In genomic region chr1:62800825-62801306, GRCh38 we compare ENCODE assay signal across 8 cellular contexts. TPM values are rescaled to one million over a fixed set of nuclear protein-coding genes. Genes with fewer than 3 reads are reported as not detected.
DNase-seq lines count a peak whose midpoint lies in the region; ATAC-seq and TF ChIP-seq lines count a peak whose summit lies in the region.

No MANE protein-coding gene starts in this region.

- 0 out of 2 replicates have a peak, but pooled peaks cover 5% of the 10 kb centered on the region for H3K79me2 ChIP-seq in MM.1S (ENCODE audit: low read length)

- no peak overlapping the region for H2AFZ ChIP-seq in MM.1S (ENCODE audit: low read length)

- H3K4me3 ChIP-seq in MM.1S (ENCODE audit: low read length) (peak overlapping the region; percentile 49), lower leg skin (ENCODE audit: low read depth, poor library complexity, severe bottlenecking) (no peak overlapping the region)

- peak overlapping the region; percentile 74 for H3K27ac ChIP-seq in MM.1S (ENCODE audit: low read length)

- H3K27me3 ChIP-seq in MM.1S (replicated peaks; ENCODE audit: insufficient read depth, low read length), result no peaks in the 10 kb centered on the region

- peak; percentile 86 for DNase-seq in MM.1S
- DNase-seq in left ventricle myocardium superior, result no peak
- no peak for DNase-seq in lower leg skin (ENCODE audit: low spot score in 2 of 2)
- DNase-seq in stimulated activated CD4-positive, alpha-beta T cell treated with anti-CD3 and anti-CD28 coated beads, Interleukin-12 subunit alpha, Interleukin-12 subunit beta, amount 100 ng/mL, for 4 hours, result no peak
- DNase-seq in ecto neural progenitor cell (ENCODE audit: low spot score), result no peak
- no peak for DNase-seq in chondrocyte (ENCODE audit: low spot score)

- TF ChIP-seq CTCF in MM.1S (IDR thresholded peaks at IDR 0.05; ENCODE audit: low read length), result no peak
- no peak for TF ChIP-seq CTCF in lower leg skin (IDR thresholded peaks at IDR 0.05)
- TF ChIP-seq CTCF in chondrocyte (IDR thresholded peaks at IDR 0.05), result no peak

- no peaks in the 10 kb centered on the region for H3K9me2 ChIP-seq in MM.1S (replicated peaks; ENCODE audit: insufficient read depth, low read length)

- no peaks in the 10 kb centered on the region for H3K36me3 ChIP-seq in MM.1S (replicated peaks; ENCODE audit: insufficient read depth, low read length)

- H3K4me2 ChIP-seq in MM.1S (ENCODE audit: low read depth, low read length), result peak overlapping the region; percentile 95

- H3K27ac Mint-ChIP-seq in chondrocyte (ENCODE audit: unreplicated experiment), result no peak overlapping the region

- no peaks in the 10 kb centered on the region for H3K9me3 Mint-ChIP-seq in chondrocyte (ENCODE audit: low read depth)

- H3K9ac ChIP-seq in MM.1S (ENCODE audit: low read length), result no peak overlapping the region; the same call in 1 of the 2 replicates

- WGBS in lower leg skin, 2 donors, result 68 to 69% methylated on average over 3 of the region's 3 CpGs

- no peak overlapping the region for H3K4me3 Mint-ChIP-seq in chondrocyte (ENCODE audit: unreplicated experiment)

- ATAC-seq in GM18868 (IDR thresholded peaks at IDR 0.05; ENCODE audit: unreplicated experiment) (peak; percentile 99), HG02571 (IDR thresholded peaks at IDR 0.05; ENCODE audit: unreplicated experiment) (peak; percentile 99), left ventricle myocardium superior (peak; percentile 51)

- no peaks in the 10 kb centered on the region; the same call in 1 of the 2 replicates for H4K20me1 ChIP-seq in MM.1S (ENCODE audit: insufficient read depth, low read length)

- H3F3A ChIP-seq in MM.1S (ENCODE audit: insufficient read depth, low read length), result peaks cover 18% of the 10 kb centered on the region

- H3K36me3 Mint-ChIP-seq in chondrocyte (ENCODE audit: low read depth), result peaks cover 2% of the 10 kb centered on the region

- intact Hi-C loops in left ventricle myocardium superior (cut with micrococcal nuclease), result no loop called here
- intact Hi-C loops in lower leg skin (cut with DNase I; ENCODE audit: low total_unique reads), result no loop called here

- peaks cover 15% of the 10 kb centered on the region for H3K4me1 ChIP-seq in MM.1S (ENCODE audit: low read length)

- H3K4me1 Mint-ChIP-seq in chondrocyte (ENCODE audit: low read depth), result peaks cover 6% of the 10 kb centered on the region

- TF ChIP-seq POLR2A in lower leg skin (IDR thresholded peaks at IDR 0.05), result no peak

- no peaks in the 10 kb centered on the region for H3K9me3 ChIP-seq in MM.1S (replicated peaks; ENCODE audit: insufficient read depth, low read length)

- no peaks in the 10 kb centered on the region for H3K27me3 Mint-ChIP-seq in chondrocyte (ENCODE audit: low read depth)

RNA-seq across cellular contexts. Expression of gene ATG4C, which starts 16.9 kb away (rescaled TPM):
- total RNA-seq in left ventricle myocardium superior (9.1 TPM), lower leg skin (1 to 10 TPM; 2.3 to 4.8 (median 4.4) TPM), chondrocyte (7.1 to 11.1 TPM (median 8.6 TPM) in 3 replicates)
